Comparison of ENCODE assay signal across 1 cellular context in the genomic region with DNA sequence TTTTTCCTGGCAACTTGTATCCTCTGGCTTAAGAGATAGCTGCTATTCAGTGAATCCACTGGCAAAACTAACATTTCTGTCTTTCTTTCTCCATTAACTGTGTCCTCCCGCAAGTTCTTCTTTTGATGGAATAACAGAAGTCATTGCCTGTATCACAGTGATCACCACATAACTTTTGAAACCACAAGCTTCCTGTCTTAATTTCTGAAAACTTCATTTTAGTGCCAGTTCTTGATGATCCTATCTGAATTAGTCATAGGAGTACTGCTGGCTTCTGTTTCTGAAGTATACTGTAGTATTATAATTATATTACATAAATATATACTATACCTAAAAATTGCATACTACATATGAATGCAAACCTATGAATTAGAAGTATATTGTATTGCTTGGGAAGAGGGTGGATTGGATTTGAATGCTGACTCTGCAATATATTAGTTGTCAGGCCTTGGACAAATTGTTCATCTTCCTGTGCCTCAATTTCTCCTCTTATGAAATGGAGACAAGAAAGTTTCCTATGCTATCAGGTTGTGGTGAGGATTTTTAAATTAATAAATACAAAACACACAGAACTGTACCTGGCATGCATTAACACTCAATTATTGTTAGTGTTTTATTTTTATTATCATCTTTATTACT.
TF ChIP-seq lines count a peak whose summit lies in the region.

No MANE protein-coding gene starts in this region.

TF ChIP-seq in GM12878, 131 proteins besides CTCF, POLR2A, EP300 and RAD21 (continued from another document):
- TF ChIP-seq RUNX3 (IDR thresholded peaks at IDR 0.05; ENCODE audit: low read length) (peak; percentile 44; the same call in 1 of the 2 replicates), CREB1 (IDR thresholded peaks at IDR 0.05; ENCODE audit: low read depth) (no peak)
